ENCODE assay signal across 18 cellular contexts in genomic region chr1:8677782-8678181, GRCh38.
"Had no signal": no experiment of that assay in that cellular context is flagged by ENCODE, and none has a peak within 500 bp of the region (broad histone marks: within the 10 kb centered on the region; RNA-seq: fewer than 3 reads in every experiment).

No MANE protein-coding gene starts in this region.

- H3K4me3 ChIP-seq: adrenal gland, gastrocnemius medialis, sigmoid colon, tibial nerve, uterus had no signal

- H2AFZ ChIP-seq: parathyroid adenoma had no signal

- DNase-seq: activated gamma-delta T cell treated with Interleukin-2 at 50 U/mL for 16 hours; adrenal gland; endodermal cell; gastrocnemius medialis; naive thymus-derived CD4-positive, alpha-beta T cell; sigmoid colon; SK-N-SH; stimulated activated CD4-positive, alpha-beta T cell treated with anti-CD3 and anti-CD28 coated beads, Interleukin-1b, Interleukin-23, amount 100 ng/mL, for 48 hours; stimulated activated CD8-positive, alpha-beta memory T cell treated with anti-CD3 and anti-CD28 coated beads, Interleukin-4, amount 100 ng/mL, for 48 hours; stimulated activated naive CD4-positive, alpha-beta T cell; T-cell; uterus had no signal

- H3K27me3 Mint-ChIP-seq: memory B cell; naive thymus-derived CD4-positive, alpha-beta T cell; T-cell had no signal

- H3K4me3 Mint-ChIP-seq: endodermal cell; memory B cell; naive thymus-derived CD4-positive, alpha-beta T cell; T-cell had no signal

- H3K27ac Mint-ChIP-seq: activated naive CD4-positive, alpha-beta T cell treated with anti-CD3 and anti-CD28 coated beads, Interleukin-2, amount 50 U/mL, for 72 hours; endodermal cell; T-cell had no signal

- H3K36me3 ChIP-seq: adrenal gland, gastrocnemius medialis, sigmoid colon, tibial nerve, uterus had no signal

- H3K9me3 Mint-ChIP-seq: activated naive CD4-positive, alpha-beta T cell treated with anti-CD3 and anti-CD28 coated beads, Interleukin-2, amount 50 U/mL, for 72 hours; endodermal cell; memory B cell; naive thymus-derived CD4-positive, alpha-beta T cell; T-cell had no signal

- ATAC-seq: activated CD4-positive, CD25-positive, alpha-beta regulatory T cell treated with anti-CD3 and anti-CD28 coated beads, Interleukin-2, amount 50 U/mL, for 24 hours; activated naive CD4-positive, alpha-beta T cell treated with anti-CD3 and anti-CD28 coated beads, Interleukin-2, amount 50 U/mL, for 72 hours; gastrocnemius medialis; naive thymus-derived CD4-positive, alpha-beta T cell; T-cell had no signal

- H3K4me2 ChIP-seq: SK-N-SH had no signal

- H3K27me3 ChIP-seq: adrenal gland, gastrocnemius medialis, sigmoid colon, tibial nerve, uterus had no signal

- H3K9me3 ChIP-seq: adrenal gland, gastrocnemius medialis, sigmoid colon, SK-N-SH, tibial nerve, uterus had no signal

- H3K27ac ChIP-seq: adrenal gland, epithelial cell of prostate, gastrocnemius medialis, parathyroid adenoma, sigmoid colon, tibial nerve, uterus had no signal

- H3K9ac ChIP-seq: parathyroid adenoma, SK-N-SH had no signal
